2 cellular contexts compared by ENCODE assay signal in the genomic region with DNA sequence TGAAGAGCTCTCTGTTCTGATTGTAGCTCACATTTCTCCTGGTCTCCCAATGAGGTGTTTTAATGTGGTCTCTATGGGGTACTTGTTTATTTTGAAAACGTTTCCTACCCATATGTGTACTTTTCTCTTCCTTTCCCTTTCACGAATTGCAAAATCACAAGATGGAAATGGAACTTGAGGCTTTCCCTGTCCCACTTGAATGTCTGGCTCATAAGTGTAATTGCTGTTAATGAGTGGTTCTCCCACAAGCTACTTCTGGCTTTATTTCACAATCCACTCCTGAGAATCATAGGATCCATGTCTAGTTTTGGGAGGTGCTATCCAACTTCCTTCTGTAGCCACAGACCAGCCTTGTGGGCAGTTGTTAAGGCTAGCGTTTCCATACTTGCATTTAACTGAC.
A peak's percentile ranks its signal among the peaks of the same experiment; 100 is the strongest.
TF ChIP-seq lines count a peak whose summit lies in the region.

No MANE protein-coding gene starts in this region.

TF ChIP-seq in HepG2, 621 proteins besides CTCF, POLR2A, EP300 and RAD21:
- TF ChIP-seq, protein P1, sequence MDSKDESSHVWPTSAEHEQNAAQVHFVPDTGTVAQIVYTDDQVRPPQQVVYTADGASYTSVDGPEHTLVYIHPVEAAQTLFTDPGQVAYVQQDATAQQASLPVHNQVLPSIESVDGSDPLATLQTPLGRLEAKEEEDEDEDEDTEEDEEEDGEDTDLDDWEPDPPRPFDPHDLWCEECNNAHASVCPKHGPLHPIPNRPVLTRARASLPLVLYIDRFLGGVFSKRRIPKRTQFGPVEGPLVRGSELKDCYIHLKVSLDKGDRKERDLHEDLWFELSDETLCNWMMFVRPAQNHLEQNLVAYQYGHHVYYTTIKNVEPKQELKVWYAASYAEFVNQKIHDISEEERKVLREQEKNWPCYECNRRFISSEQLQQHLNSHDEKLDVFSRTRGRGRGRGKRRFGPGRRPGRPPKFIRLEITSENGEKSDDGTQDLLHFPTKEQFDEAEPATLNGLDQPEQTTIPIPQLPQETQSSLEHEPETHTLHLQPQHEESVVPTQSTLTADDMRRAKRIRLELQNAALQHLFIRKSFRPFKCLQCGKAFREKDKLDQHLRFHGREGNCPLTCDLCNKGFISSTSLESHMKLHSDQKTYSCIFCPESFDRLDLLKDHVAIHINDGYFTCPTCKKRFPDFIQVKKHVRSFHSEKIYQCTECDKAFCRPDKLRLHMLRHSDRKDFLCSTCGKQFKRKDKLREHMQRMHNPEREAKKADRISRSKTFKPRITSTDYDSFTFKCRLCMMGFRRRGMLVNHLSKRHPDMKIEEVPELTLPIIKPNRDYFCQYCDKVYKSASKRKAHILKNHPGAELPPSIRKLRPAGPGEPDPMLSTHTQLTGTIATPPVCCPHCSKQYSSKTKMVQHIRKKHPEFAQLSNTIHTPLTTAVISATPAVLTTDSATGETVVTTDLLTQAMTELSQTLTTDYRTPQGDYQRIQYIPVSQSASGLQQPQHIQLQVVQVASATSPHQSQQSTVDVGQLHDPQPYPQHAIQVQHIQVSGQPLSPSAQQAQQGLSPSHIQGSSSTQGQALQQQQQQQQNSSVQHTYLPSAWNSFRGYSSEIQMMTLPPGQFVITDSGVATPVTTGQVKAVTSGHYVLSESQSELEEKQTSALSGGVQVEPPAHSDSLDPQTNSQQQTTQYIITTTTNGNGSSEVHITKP (CRISPR knock-in tag; IDR thresholded peaks at IDR 0.05; ENCODE audit: low read depth) = no peak
- TF ChIP-seq, protein P2, sequence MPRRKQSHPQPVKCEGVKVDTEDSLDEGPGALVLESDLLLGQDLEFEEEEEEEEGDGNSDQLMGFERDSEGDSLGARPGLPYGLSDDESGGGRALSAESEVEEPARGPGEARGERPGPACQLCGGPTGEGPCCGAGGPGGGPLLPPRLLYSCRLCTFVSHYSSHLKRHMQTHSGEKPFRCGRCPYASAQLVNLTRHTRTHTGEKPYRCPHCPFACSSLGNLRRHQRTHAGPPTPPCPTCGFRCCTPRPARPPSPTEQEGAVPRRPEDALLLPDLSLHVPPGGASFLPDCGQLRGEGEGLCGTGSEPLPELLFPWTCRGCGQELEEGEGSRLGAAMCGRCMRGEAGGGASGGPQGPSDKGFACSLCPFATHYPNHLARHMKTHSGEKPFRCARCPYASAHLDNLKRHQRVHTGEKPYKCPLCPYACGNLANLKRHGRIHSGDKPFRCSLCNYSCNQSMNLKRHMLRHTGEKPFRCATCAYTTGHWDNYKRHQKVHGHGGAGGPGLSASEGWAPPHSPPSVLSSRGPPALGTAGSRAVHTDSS (CRISPR knock-in tag; conservative IDR thresholded peaks at IDR 0.05) = no peak
- no peak for TF ChIP-seq MIER2 (CRISPR knock-in tag; IDR thresholded peaks at IDR 0.05)
- no peak for TF ChIP-seq ARNT (IDR thresholded peaks at IDR 0.05)
- TF ChIP-seq, protein P3, sequence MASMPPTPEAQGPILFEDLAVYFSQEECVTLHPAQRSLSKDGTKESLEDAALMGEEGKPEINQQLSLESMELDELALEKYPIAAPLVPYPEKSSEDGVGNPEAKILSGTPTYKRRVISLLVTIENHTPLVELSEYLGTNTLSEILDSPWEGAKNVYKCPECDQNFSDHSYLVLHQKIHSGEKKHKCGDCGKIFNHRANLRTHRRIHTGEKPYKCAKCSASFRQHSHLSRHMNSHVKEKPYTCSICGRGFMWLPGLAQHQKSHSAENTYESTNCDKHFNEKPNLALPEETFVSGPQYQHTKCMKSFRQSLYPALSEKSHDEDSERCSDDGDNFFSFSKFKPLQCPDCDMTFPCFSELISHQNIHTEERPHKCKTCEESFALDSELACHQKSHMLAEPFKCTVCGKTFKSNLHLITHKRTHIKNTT (CRISPR knock-in tag; IDR thresholded peaks at IDR 0.05) = no peak
- TF ChIP-seq, protein P4, sequence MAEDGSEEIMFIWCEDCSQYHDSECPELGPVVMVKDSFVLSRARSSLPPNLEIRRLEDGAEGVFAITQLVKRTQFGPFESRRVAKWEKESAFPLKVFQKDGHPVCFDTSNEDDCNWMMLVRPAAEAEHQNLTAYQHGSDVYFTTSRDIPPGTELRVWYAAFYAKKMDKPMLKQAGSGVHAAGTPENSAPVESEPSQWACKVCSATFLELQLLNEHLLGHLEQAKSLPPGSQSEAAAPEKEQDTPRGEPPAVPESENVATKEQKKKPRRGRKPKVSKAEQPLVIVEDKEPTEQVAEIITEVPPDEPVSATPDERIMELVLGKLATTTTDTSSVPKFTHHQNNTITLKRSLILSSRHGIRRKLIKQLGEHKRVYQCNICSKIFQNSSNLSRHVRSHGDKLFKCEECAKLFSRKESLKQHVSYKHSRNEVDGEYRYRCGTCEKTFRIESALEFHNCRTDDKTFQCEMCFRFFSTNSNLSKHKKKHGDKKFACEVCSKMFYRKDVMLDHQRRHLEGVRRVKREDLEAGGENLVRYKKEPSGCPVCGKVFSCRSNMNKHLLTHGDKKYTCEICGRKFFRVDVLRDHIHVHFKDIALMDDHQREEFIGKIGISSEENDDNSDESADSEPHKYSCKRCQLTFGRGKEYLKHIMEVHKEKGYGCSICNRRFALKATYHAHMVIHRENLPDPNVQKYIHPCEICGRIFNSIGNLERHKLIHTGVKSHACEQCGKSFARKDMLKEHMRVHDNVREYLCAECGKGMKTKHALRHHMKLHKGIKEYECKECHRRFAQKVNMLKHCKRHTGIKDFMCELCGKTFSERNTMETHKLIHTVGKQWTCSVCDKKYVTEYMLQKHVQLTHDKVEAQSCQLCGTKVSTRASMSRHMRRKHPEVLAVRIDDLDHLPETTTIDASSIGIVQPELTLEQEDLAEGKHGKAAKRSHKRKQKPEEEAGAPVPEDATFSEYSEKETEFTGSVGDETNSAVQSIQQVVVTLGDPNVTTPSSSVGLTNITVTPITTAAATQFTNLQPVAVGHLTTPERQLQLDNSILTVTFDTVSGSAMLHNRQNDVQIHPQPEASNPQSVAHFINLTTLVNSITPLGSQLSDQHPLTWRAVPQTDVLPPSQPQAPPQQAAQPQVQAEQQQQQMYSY (CRISPR knock-in tag; IDR thresholded peaks at IDR 0.05) = 0 out of 2 replicates have a peak, but pooled peaks have one; percentile 12
- TF ChIP-seq CEBPB (IDR thresholded peaks at IDR 0.05; ENCODE audit: borderline replicate concordance, low read depth, low read length) = 0 out of 2 replicates have a peak, but pooled peaks have one; percentile 7
- TF ChIP-seq NONO (IDR thresholded peaks at IDR 0.05) = no peak
- TF ChIP-seq NONO (CRISPR knock-in tag; conservative IDR thresholded peaks at IDR 0.05) = no peak
- no peak for TF ChIP-seq ZNF136 (CRISPR knock-in tag; IDR thresholded peaks at IDR 0.05; ENCODE audit: low read depth)
- TF ChIP-seq, protein P5, sequence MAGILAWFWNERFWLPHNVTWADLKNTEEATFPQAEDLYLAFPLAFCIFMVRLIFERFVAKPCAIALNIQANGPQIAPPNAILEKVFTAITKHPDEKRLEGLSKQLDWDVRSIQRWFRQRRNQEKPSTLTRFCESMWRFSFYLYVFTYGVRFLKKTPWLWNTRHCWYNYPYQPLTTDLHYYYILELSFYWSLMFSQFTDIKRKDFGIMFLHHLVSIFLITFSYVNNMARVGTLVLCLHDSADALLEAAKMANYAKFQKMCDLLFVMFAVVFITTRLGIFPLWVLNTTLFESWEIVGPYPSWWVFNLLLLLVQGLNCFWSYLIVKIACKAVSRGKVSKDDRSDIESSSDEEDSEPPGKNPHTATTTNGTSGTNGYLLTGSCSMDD (CRISPR knock-in tag; IDR thresholded peaks at IDR 0.05) = no peak
- TF ChIP-seq FOXC1 (CRISPR knock-in tag; IDR thresholded peaks at IDR 0.05; ENCODE audit: borderline replicate concordance) = no peak
- TF ChIP-seq ZNF747 (CRISPR knock-in tag; IDR thresholded peaks at IDR 0.05; ENCODE audit: borderline replicate concordance) = no peak

TF ChIP-seq in SK-N-SH treated with all-trans-retinoic acid at 6 μM for 48 hours, 23 proteins besides CTCF, POLR2A, EP300 and RAD21 (continued from another document):
- TF ChIP-seq, protein P6, sequence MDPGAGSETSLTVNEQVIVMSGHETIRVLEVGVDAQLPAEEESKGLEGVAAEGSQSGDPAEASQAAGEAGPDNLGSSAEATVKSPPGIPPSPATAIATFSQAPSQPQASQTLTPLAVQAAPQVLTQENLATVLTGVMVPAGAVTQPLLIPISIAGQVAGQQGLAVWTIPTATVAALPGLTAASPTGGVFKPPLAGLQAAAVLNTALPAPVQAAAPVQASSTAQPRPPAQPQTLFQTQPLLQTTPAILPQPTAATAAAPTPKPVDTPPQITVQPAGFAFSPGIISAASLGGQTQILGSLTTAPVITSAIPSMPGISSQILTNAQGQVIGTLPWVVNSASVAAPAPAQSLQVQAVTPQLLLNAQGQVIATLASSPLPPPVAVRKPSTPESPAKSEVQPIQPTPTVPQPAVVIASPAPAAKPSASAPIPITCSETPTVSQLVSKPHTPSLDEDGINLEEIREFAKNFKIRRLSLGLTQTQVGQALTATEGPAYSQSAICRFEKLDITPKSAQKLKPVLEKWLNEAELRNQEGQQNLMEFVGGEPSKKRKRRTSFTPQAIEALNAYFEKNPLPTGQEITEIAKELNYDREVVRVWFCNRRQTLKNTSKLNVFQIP (CRISPR knock-in tag; IDR thresholded peaks at IDR 0.05; ENCODE audit: borderline replicate concordance, low read depth) = no peak
- TF ChIP-seq, protein P7, sequence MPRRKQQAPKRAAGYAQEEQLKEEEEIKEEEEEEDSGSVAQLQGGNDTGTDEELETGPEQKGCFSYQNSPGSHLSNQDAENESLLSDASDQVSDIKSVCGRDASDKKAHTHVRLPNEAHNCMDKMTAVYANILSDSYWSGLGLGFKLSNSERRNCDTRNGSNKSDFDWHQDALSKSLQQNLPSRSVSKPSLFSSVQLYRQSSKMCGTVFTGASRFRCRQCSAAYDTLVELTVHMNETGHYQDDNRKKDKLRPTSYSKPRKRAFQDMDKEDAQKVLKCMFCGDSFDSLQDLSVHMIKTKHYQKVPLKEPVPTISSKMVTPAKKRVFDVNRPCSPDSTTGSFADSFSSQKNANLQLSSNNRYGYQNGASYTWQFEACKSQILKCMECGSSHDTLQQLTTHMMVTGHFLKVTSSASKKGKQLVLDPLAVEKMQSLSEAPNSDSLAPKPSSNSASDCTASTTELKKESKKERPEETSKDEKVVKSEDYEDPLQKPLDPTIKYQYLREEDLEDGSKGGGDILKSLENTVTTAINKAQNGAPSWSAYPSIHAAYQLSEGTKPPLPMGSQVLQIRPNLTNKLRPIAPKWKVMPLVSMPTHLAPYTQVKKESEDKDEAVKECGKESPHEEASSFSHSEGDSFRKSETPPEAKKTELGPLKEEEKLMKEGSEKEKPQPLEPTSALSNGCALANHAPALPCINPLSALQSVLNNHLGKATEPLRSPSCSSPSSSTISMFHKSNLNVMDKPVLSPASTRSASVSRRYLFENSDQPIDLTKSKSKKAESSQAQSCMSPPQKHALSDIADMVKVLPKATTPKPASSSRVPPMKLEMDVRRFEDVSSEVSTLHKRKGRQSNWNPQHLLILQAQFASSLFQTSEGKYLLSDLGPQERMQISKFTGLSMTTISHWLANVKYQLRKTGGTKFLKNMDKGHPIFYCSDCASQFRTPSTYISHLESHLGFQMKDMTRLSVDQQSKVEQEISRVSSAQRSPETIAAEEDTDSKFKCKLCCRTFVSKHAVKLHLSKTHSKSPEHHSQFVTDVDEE (CRISPR knock-in tag; IDR thresholded peaks at IDR 0.05) = no peak
- TF ChIP-seq, protein P8, sequence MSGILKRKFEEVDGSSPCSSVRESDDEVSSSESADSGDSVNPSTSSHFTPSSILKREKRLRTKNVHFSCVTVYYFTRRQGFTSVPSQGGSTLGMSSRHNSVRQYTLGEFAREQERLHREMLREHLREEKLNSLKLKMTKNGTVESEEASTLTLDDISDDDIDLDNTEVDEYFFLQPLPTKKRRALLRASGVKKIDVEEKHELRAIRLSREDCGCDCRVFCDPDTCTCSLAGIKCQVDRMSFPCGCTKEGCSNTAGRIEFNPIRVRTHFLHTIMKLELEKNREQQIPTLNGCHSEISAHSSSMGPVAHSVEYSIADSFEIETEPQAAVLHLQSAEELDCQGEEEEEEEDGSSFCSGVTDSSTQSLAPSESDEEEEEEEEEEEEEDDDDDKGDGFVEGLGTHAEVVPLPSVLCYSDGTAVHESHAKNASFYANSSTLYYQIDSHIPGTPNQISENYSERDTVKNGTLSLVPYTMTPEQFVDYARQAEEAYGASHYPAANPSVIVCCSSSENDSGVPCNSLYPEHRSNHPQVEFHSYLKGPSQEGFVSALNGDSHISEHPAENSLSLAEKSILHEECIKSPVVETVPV (CRISPR knock-in tag; IDR thresholded peaks at IDR 0.05) = no peak
- TF ChIP-seq PPARA (CRISPR knock-in tag; IDR thresholded peaks at IDR 0.05; ENCODE audit: borderline replicate concordance) (no peak), GLIS3 (CRISPR knock-in tag; IDR thresholded peaks at IDR 0.05) (no peak), ZC3H10 (CRISPR knock-in tag; IDR thresholded peaks at IDR 0.05) (no peak), ZNF565 (CRISPR knock-in tag; conservative IDR thresholded peaks at IDR 0.05; ENCODE audit: low read depth) (no peak)
